ENCODE assay signal across 18 cellular contexts in the genomic region with DNA sequence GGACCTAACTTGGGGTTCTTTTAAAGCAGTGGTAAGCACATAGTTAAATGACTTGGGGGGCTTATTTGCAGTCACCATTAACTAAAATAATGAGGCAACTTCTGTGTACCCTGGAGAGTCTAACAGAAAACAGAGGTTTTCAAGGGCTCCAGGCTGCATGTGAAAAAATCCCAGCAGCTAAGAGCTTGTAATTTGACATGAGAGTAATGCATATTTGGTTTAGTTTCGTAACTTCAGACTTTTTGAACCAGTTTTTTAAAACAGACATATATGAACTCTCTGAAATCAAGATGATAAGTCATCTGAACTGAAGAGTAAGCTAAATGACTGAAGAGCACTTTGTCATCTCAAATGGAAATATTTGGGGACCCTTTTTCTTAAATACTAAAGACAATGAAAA. TPM values are rescaled to one million over a fixed set of nuclear protein-coding genes. Genes with fewer than 3 reads are reported as not detected.
DNase-seq lines count a peak whose midpoint lies in the region; ATAC-seq and TF ChIP-seq lines count a peak whose summit lies in the region.
"Had no signal": no experiment of that assay in that cellular context is flagged by ENCODE, and none has a peak within 500 bp of the region (broad histone marks: within the 10 kb centered on the region; RNA-seq: fewer than 3 reads in every experiment).

No MANE protein-coding gene starts in this region.

- no peaks in the 10 kb centered on the region for H3K79me2 ChIP-seq in smooth muscle cell (ENCODE audit: low read depth)

- H3K4me1 Mint-ChIP-seq in WTC11, result peaks cover 2% of the 10 kb centered on the region
- H3K4me1 Mint-ChIP-seq: B cell had no signal

- H3K36me3 Mint-ChIP-seq in WTC11, result no peaks in the 10 kb centered on the region

- no peak for TF ChIP-seq CTCF in fibroblast of the aortic adventitia (IDR thresholded peaks at IDR 0.05; ENCODE audit: insufficient read depth, low read length)
- no peak for TF ChIP-seq CTCF in smooth muscle cell (IDR thresholded peaks at IDR 0.05; ENCODE audit: borderline replicate concordance, insufficient read depth, poor library complexity, severe bottlenecking)
- TF ChIP-seq CTCF in WTC11 (IDR thresholded peaks at IDR 0.05), result no peak

- DNase-seq in RPMI7951 (ENCODE audit: low read depth), result peak; percentile 31
- peak; percentile 82 for DNase-seq in amniotic epithelial cell (ENCODE audit: low read depth)
- peak; percentile 40 for DNase-seq in fibroblast of the aortic adventitia (ENCODE audit: low read depth)
- no peak for DNase-seq in smooth muscle cell (lab: John Stamatoyannopoulos, UW; ENCODE audit: unreplicated experiment)
- no peak for DNase-seq in WTC11 (ENCODE audit: low spot score)
- no peak for DNase-seq in DMS114 treated with DMSO at 0.1 percent for 48 hours (lab: John Stamatoyannopoulos, UW; ENCODE audit: unreplicated experiment)
- DNase-seq: Calu3; CD4-positive, alpha-beta T cell; DMS79; NCI-H1417 treated with DMSO at 0.1 percent for 48 hours; NCI-H1930; NCI-H446; NK-92 treated with Interleukin-12 subunit alpha and Interleukin-12 subunit beta, amount 100 ng/mL, for 24 hours; PC-9 had no signal

- no peaks in the 10 kb centered on the region for H3K36me3 ChIP-seq in smooth muscle cell (ENCODE audit: low read depth)

- no peak overlapping the region for H3K4me3 Mint-ChIP-seq in WTC11
- H3K4me3 Mint-ChIP-seq: B cell; CD4-positive, alpha-beta T cell had no signal

- H3K4me2 ChIP-seq in smooth muscle cell, result peak overlapping the region; percentile 27
- H3K4me2 ChIP-seq: PC-9 had no signal

- no peak overlapping the region for H3K27ac Mint-ChIP-seq in WTC11
- H3K27ac Mint-ChIP-seq: B cell; CD4-positive, alpha-beta T cell had no signal

- H2AFZ ChIP-seq in smooth muscle cell (ENCODE audit: low read depth), result no peak overlapping the region
- H2AFZ ChIP-seq: PC-9 had no signal

- no peaks in the 10 kb centered on the region for H3K27me3 Mint-ChIP-seq in WTC11 (ENCODE audit: low read depth)

- H3K4me3 ChIP-seq in fibroblast of the aortic adventitia (ENCODE audit: low read depth, low read length) (no peak overlapping the region), smooth muscle cell (no peak overlapping the region)
- H3K4me3 ChIP-seq: PC-9 had no signal

- no peak overlapping the region for H3K27ac ChIP-seq in smooth muscle cell (ENCODE audit: low read depth)
- H3K27ac ChIP-seq: HL-60, PC-9 had no signal

- CTCF ChIA-PET in WTC11 (lab: Charles Lee), result interaction anchor here (0.5 to 1.9 kb wide), 2 partner anchors 262 to 647 kb away, joined by 4 to 5 read pairs; no protein-coding TSS in a partner anchor

- no peaks in the 10 kb centered on the region for H3K9me3 Mint-ChIP-seq in WTC11
- H3K9me3 Mint-ChIP-seq: CD4-positive, alpha-beta T cell had no signal

- ATAC-seq in HG02981 (IDR thresholded peaks at IDR 0.05; ENCODE audit: unreplicated experiment) (no peak), WTC11 (no peak)
- ATAC-seq: HCT116 had no signal

- H3F3A ChIP-seq in smooth muscle cell (ENCODE audit: low read depth), result no peaks in the 10 kb centered on the region

- 31% methylated on average over 1 of the region's 1 CpG for WGBS in smooth muscle cell (ENCODE audit: low lambda C conversion rate)

- POLR2A ChIA-PET in WTC11 (lab: Charles Lee), result no interaction called here

- no peaks in the 10 kb centered on the region for H4K20me1 ChIP-seq in smooth muscle cell (ENCODE audit: low read depth)

- H3K9me3 ChIP-seq in smooth muscle cell (replicated peaks; ENCODE audit: low read depth), result no peaks in the 10 kb centered on the region

- H3K9ac ChIP-seq in smooth muscle cell (ENCODE audit: low read depth), result no peak overlapping the region

- peaks cover 7% of the 10 kb centered on the region for H3K27me3 ChIP-seq in smooth muscle cell (ENCODE audit: low read depth)

- no peaks in the 10 kb centered on the region for H3K4me1 ChIP-seq in smooth muscle cell (ENCODE audit: low read depth)

TF ChIP-seq in WTC11, 78 proteins besides CTCF, POLR2A, EP300 and RAD21:
- TF ChIP-seq FOXK1 (CRISPR knock-in tag; IDR thresholded peaks at IDR 0.05) (no peak), E2F5 (CRISPR knock-in tag; IDR thresholded peaks at IDR 0.05) (no peak), STAT6 (CRISPR knock-in tag; conservative IDR thresholded peaks at IDR 0.05; ENCODE audit: low read depth) (no peak), JUN (CRISPR knock-in tag; IDR thresholded peaks at IDR 0.05) (no peak), PREB (CRISPR knock-in tag; IDR thresholded peaks at IDR 0.05; ENCODE audit: borderline replicate concordance) (no peak), SMAD3 (CRISPR knock-in tag; IDR thresholded peaks at IDR 0.05; ENCODE audit: borderline replicate concordance) (no peak), ATF1 (CRISPR knock-in tag; IDR thresholded peaks at IDR 0.05) (no peak), FOXJ3 (CRISPR knock-in tag; IDR thresholded peaks at IDR 0.05; ENCODE audit: borderline replicate concordance) (no peak), ZNF121 (CRISPR knock-in tag; IDR thresholded peaks at IDR 0.05) (no peak), IRF1 (CRISPR knock-in tag; IDR thresholded peaks at IDR 0.05) (no peak)
TF ChIP-seq in WTC11: peak in this region for 0.

RNA-seq across cellular contexts. Expression of gene IFRD1, which starts 40.2 kb away (rescaled TPM):
- total RNA-seq in RPMI7951 (2014; rRNA removed; shearing (Covaris generic)), result 53.4 and 66.6 TPM in 2 replicates
- total RNA-seq in fibroblast of the aortic adventitia (ENCODE audit: low replicate concordance), result 49.5 and 92.7 TPM in 2 replicates
- total RNA-seq in smooth muscle cell, result 150 and 155 TPM in 2 replicates
- 70.5 and 82.9 TPM in 2 replicates for polyA plus RNA-seq in smooth muscle cell
- total RNA-seq in WTC11 (2021), result 30.5 to 37.9 TPM (median 31.2 TPM) in 3 replicates

Comparison
In these comparisons a context has a peak if more than half of its experiments do, and no peak if none do; other contexts are left out.
1. DNase-seq: peak in RPMI7951 (single experiment), amniotic epithelial cell (single experiment) and fibroblast of the aortic adventitia (single experiment); none in smooth muscle cell (single experiment), WTC11 (single experiment) and DMS114 treated with DMSO at 0.1 percent for 48 hours (single experiment).